ENCODE assay signal across 24 cellular contexts in the genomic region with DNA sequence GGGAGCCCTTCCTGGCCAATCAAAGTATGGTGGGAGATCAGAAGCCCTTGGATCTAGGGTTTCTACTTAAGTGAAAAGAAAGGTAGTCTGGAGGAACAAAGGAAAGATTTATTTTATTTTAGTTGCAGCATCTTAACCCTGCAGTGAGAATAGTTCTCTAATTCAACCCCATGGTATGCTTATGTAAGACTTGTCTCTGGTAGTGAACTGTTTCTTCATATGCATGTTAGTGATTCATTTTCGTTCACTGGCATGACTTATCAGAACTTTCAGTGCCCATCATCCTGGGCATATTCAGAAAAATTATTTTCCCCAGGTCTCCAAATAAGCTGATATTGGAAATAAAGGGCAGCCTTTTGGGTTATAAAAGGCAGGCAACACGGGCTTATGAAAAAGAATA.
"Had no signal": no experiment of that assay in that cellular context is flagged by ENCODE, and none has a peak within 500 bp of the region (broad histone marks: within the 10 kb centered on the region; RNA-seq: fewer than 3 reads in every experiment).

No MANE protein-coding gene starts in this region.

- ATAC-seq: effector memory CD8-positive, alpha-beta T cell; esophagus mucosa; foreskin keratinocyte; gastroesophageal sphincter; heart left ventricle; heart right ventricle had no signal

- DNase-seq: colonic mucosa; cortex of kidney; dermis blood vessel endothelial cell; dorsolateral prefrontal cortex; effector CD4-positive, alpha-beta T cell; effector CD8-positive, alpha-beta T cell; effector memory CD4-positive, alpha-beta T cell; effector memory CD8-positive, alpha-beta T cell; endodermal cell; erythroblast; esophagus squamous epithelium; foreskin fibroblast; foreskin keratinocyte; foreskin melanocyte; glutamatergic neuron; head of caudate nucleus; heart left ventricle; heart right ventricle had no signal

- H3K9me3 ChIP-seq: colonic mucosa, esophagus muscularis mucosa, esophagus squamous epithelium, gastroesophageal sphincter, heart left ventricle, heart right ventricle had no signal

- H3K36me3 ChIP-seq: colonic mucosa, esophagus muscularis mucosa, esophagus squamous epithelium, gastroesophageal sphincter, heart left ventricle, heart right ventricle had no signal

- H3K4me1 ChIP-seq: colonic mucosa, esophagus muscularis mucosa, esophagus squamous epithelium, foreskin keratinocyte, gastroesophageal sphincter, heart left ventricle, heart right ventricle had no signal

- H3K27ac ChIP-seq: colonic mucosa, coronary artery, dorsolateral prefrontal cortex, epithelial cell of prostate, esophagus muscularis mucosa, esophagus squamous epithelium, foreskin keratinocyte, gastroesophageal sphincter, heart left ventricle, heart right ventricle, hepatocyte had no signal

- H3K4me3 ChIP-seq: colonic mucosa, coronary artery, dorsolateral prefrontal cortex, esophagus muscularis mucosa, esophagus squamous epithelium, gastroesophageal sphincter, heart left ventricle, heart right ventricle, hepatocyte had no signal

- H3K27me3 ChIP-seq: colonic mucosa, dorsolateral prefrontal cortex, esophagus muscularis mucosa, esophagus squamous epithelium, foreskin keratinocyte, gastroesophageal sphincter, heart left ventricle, heart right ventricle, hepatocyte had no signal
